In the genomic region with DNA sequence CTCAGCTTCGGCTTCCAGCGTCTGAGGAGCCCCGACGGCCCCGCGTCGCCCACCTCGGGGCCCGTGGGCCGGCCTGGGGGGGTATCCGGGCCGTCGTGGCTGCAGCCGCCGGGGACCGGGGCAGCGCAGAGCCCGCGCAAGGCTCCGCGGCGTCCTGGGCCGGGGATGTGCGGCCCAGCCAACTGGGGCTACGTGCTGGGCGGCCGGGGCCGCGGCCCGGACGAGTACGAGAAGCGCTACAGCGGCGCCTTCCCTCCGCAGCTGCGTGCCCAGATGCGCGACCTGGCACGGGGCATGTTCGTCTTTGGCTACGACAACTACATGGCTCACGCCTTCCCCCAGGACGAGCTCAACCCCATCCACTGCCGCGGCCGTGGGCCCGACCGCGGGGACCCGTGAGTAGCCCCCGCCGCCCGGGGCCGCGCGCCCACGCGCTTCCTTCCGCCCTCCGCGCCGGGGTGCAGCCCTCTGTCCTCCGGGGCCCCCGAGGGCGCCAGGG, we compare ENCODE assay signal across 1 cellular context.
TF ChIP-seq lines count a peak whose summit lies in the region.

No MANE protein-coding gene starts in this region.

TF ChIP-seq in GM23338, 12 proteins besides CTCF, POLR2A, EP300 and RAD21 (continued from another document):
- TF ChIP-seq ZNF462 (CRISPR knock-in tag; IDR thresholded peaks at IDR 0.05) (no peak), CREB1 (CRISPR knock-in tag; IDR thresholded peaks at IDR 0.05; ENCODE audit: low read depth) (no peak), STAT1 (IDR thresholded peaks at IDR 0.05; ENCODE audit: unreplicated experiment) (no peak)
